In genomic region chr3:69013256-69014021, GRCh38 we compare ENCODE assay signal across 1 cellular context.
TF ChIP-seq lines count a peak whose summit lies in the region.

Gene EOGT, minus strand, starts transcription at chr3:69013684. Its CDS starts 3,838 bp downstream, at chr3:69009846.

TF ChIP-seq in HepG2, 621 proteins besides CTCF, POLR2A, EP300 and RAD21 (continued from another document and continues in another):
- TF ChIP-seq ZBED4 (CRISPR knock-in tag; IDR thresholded peaks at IDR 0.05; ENCODE audit: borderline replicate concordance) (peak; percentile 97), ZNF414 (CRISPR knock-in tag; IDR thresholded peaks at IDR 0.05) (peak; percentile 56; the same call in 1 of the 2 replicates), NFE2L1 (CRISPR knock-in tag; IDR thresholded peaks at IDR 0.05; ENCODE audit: borderline replicate concordance) (no peak), ZSCAN9 (CRISPR knock-in tag; IDR thresholded peaks at IDR 0.05; ENCODE audit: borderline replicate concordance) (no peak), PHF20 (CRISPR knock-in tag; IDR thresholded peaks at IDR 0.05) (peak; percentile 74), DDIT3 (CRISPR knock-in tag; IDR thresholded peaks at IDR 0.05) (no peak), KLF9 (CRISPR knock-in tag; IDR thresholded peaks at IDR 0.05; ENCODE audit: low read depth) (no peak), MYC (CRISPR knock-in tag; IDR thresholded peaks at IDR 0.05; ENCODE audit: borderline replicate concordance) (peak; percentile 83; the same call in 1 of the 2 replicates), ZNF230 (CRISPR knock-in tag; IDR thresholded peaks at IDR 0.05) (peak; percentile 81; the same call in 1 of the 2 replicates), DBP (CRISPR knock-in tag; IDR thresholded peaks at IDR 0.05; ENCODE audit: not compliant biosample characterization) (no peak), ZNF564 (CRISPR knock-in tag; IDR thresholded peaks at IDR 0.05) (peak; percentile 61; the same call in 1 of the 2 replicates), PRMT3 (CRISPR knock-in tag; IDR thresholded peaks at IDR 0.05; ENCODE audit: borderline replicate concordance, low read depth) (0 out of 2 replicates have a peak, but pooled peaks have one; percentile 37), POGK (CRISPR knock-in tag; conservative IDR thresholded peaks at IDR 0.05) (peak; percentile 69; the same call in 1 of the 2 replicates), ZNF878 (CRISPR knock-in tag; IDR thresholded peaks at IDR 0.05) (0 out of 2 replicates have a peak, but pooled peaks have one; percentile 31), AHR (CRISPR knock-in tag; IDR thresholded peaks at IDR 0.05) (no peak), TFDP2 (CRISPR knock-in tag; IDR thresholded peaks at IDR 0.05) (peak; percentile 86), ZBTB3 (CRISPR knock-in tag; IDR thresholded peaks at IDR 0.05; ENCODE audit: borderline replicate concordance, low read depth) (no peak), HDAC1 (CRISPR knock-in tag; IDR thresholded peaks at IDR 0.05) (peak; percentile 63; the same call in 1 of the 2 replicates), CENPX (CRISPR knock-in tag; IDR thresholded peaks at IDR 0.05) (no peak), RAD51 (IDR thresholded peaks at IDR 0.05; ENCODE audit: borderline replicate concordance) (no peak), HCFC1 (IDR thresholded peaks at IDR 0.05; ENCODE audit: low read depth, low read length) (no peak), UBTF (CRISPR knock-in tag; IDR thresholded peaks at IDR 0.05) (peak; percentile 99), ZXDC (CRISPR knock-in tag; IDR thresholded peaks at IDR 0.05) (peak; percentile 94), ZNF335 (CRISPR knock-in tag; IDR thresholded peaks at IDR 0.05) (no peak), ZNF10 (CRISPR knock-in tag; IDR thresholded peaks at IDR 0.05; ENCODE audit: borderline replicate concordance, low read depth) (no peak), NCOA1 (CRISPR knock-in tag; IDR thresholded peaks at IDR 0.05) (0 out of 2 replicates have a peak, but pooled peaks have one; percentile 30), ZMAT3 (CRISPR knock-in tag; conservative IDR thresholded peaks at IDR 0.05) (peak; percentile 67; the same call in 1 of the 2 replicates), SNAPC2 (CRISPR knock-in tag; IDR thresholded peaks at IDR 0.05) (no peak), ZSCAN20 (CRISPR knock-in tag; IDR thresholded peaks at IDR 0.05; ENCODE audit: borderline replicate concordance) (peak; percentile 48; the same call in 1 of the 2 replicates), NR2F2 (IDR thresholded peaks at IDR 0.05; ENCODE audit: borderline replicate concordance, low read depth) (no peak), CENPT (CRISPR knock-in tag; IDR thresholded peaks at IDR 0.05; ENCODE audit: low read depth) (no peak), ZNF350 (CRISPR knock-in tag; IDR thresholded peaks at IDR 0.05; ENCODE audit: borderline replicate concordance, low read depth) (no peak; the same call in 1 of the 2 replicates), ZSCAN31 (CRISPR knock-in tag; IDR thresholded peaks at IDR 0.05; ENCODE audit: low read depth) (peak; percentile 90), SNRNP70 (IDR thresholded peaks at IDR 0.05; ENCODE audit: low read depth, low read length) (no peak), TP53 (CRISPR knock-in tag; conservative IDR thresholded peaks at IDR 0.05) (no peak), SATB2 (CRISPR knock-in tag; IDR thresholded peaks at IDR 0.05) (peak; percentile 83), ZNF784 (CRISPR knock-in tag; IDR thresholded peaks at IDR 0.05; ENCODE audit: borderline replicate concordance) (peak; percentile 27; the same call in 1 of the 2 replicates), ZMYM3 (CRISPR knock-in tag; IDR thresholded peaks at IDR 0.05) (no peak), JARID2 (CRISPR knock-in tag; IDR thresholded peaks at IDR 0.05; ENCODE audit: insufficient replicate concordance) (no peak), EZH2 (conservative IDR thresholded peaks at IDR 0.05; ENCODE audit: low read depth, low read length) (no peak), NCOR1 (IDR thresholded peaks at IDR 0.05; ENCODE audit: borderline replicate concordance, low read length) (no peak), HIVEP1 (CRISPR knock-in tag; IDR thresholded peaks at IDR 0.05) (peak; percentile 79), ZNF326 (CRISPR knock-in tag; IDR thresholded peaks at IDR 0.05; ENCODE audit: borderline replicate concordance) (no peak), ZNF121 (CRISPR knock-in tag; IDR thresholded peaks at IDR 0.05) (peak; percentile 56; the same call in 1 of the 2 replicates), HMGXB3 (CRISPR knock-in tag; IDR thresholded peaks at IDR 0.05; ENCODE audit: borderline replicate concordance) (no peak)
